Comparison of ENCODE assay signal across 2 cellular contexts in the genomic region with DNA sequence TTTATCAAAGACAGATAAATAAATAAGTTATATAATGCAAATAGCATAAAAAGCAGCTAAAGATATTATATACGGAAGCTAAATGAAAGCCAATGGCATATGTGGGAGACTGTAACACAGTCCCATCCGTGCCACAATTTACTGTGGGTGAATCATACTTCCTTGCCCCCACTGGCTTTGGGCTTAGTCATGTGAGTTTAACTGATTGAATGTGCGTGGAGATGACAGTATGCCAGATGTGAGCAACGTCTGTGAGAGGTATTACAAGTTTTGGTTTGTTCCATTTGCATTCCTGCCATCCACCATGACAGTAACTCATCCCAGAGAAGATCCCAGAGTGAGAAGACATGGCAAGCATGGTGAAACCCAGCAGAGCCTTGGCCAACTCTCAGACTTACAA.
A peak's percentile ranks its signal among the peaks of the same experiment; 100 is the strongest.
TF ChIP-seq lines count a peak whose summit lies in the region.

No MANE protein-coding gene starts in this region.

TF ChIP-seq in SK-N-SH, 30 proteins besides CTCF, POLR2A, EP300 and RAD21 (continued from another document):
- TF ChIP-seq YY1 (IDR thresholded peaks at IDR 0.05; ENCODE audit: low read depth) (no peak; the same call in 1 of the 2 replicates), FOSL2 (IDR thresholded peaks at IDR 0.05; ENCODE audit: borderline replicate concordance, low read depth) (peak; percentile 91), POLR2AphosphoS5 (IDR thresholded peaks at IDR 0.05; ENCODE audit: low read depth, low read length) (no peak), JUND (IDR thresholded peaks at IDR 0.05) (peak; percentile 80), MAX (IDR thresholded peaks at IDR 0.05; ENCODE audit: low read depth) (peak; percentile 26; the same call in 1 of the 2 replicates), TCF12 (IDR thresholded peaks at IDR 0.05) (peak; percentile 91), USF1 (IDR thresholded peaks at IDR 0.05; ENCODE audit: borderline replicate concordance, low read depth) (no peak), TEAD4 (IDR thresholded peaks at IDR 0.05; ENCODE audit: borderline replicate concordance, insufficient read depth) (peak; percentile 50; the same call in 1 of the 2 replicates), CHD2 (IDR thresholded peaks at IDR 0.05; ENCODE audit: low read length, partially characterized antibody) (no peak), NFIC (IDR thresholded peaks at IDR 0.05; ENCODE audit: borderline replicate concordance) (peak; percentile 56; the same call in 1 of the 2 replicates)

TF ChIP-seq in GM23338, 12 proteins besides CTCF, POLR2A, EP300 and RAD21 (continued from another document):
- TF ChIP-seq, protein P1, sequence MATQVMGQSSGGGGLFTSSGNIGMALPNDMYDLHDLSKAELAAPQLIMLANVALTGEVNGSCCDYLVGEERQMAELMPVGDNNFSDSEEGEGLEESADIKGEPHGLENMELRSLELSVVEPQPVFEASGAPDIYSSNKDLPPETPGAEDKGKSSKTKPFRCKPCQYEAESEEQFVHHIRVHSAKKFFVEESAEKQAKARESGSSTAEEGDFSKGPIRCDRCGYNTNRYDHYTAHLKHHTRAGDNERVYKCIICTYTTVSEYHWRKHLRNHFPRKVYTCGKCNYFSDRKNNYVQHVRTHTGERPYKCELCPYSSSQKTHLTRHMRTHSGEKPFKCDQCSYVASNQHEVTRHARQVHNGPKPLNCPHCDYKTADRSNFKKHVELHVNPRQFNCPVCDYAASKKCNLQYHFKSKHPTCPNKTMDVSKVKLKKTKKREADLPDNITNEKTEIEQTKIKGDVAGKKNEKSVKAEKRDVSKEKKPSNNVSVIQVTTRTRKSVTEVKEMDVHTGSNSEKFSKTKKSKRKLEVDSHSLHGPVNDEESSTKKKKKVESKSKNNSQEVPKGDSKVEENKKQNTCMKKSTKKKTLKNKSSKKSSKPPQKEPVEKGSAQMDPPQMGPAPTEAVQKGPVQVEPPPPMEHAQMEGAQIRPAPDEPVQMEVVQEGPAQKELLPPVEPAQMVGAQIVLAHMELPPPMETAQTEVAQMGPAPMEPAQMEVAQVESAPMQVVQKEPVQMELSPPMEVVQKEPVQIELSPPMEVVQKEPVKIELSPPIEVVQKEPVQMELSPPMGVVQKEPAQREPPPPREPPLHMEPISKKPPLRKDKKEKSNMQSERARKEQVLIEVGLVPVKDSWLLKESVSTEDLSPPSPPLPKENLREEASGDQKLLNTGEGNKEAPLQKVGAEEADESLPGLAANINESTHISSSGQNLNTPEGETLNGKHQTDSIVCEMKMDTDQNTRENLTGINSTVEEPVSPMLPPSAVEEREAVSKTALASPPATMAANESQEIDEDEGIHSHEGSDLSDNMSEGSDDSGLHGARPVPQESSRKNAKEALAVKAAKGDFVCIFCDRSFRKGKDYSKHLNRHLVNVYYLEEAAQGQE (IDR thresholded peaks at IDR 0.05; ENCODE audit: unreplicated experiment) = no peak
- TF ChIP-seq, protein P2, sequence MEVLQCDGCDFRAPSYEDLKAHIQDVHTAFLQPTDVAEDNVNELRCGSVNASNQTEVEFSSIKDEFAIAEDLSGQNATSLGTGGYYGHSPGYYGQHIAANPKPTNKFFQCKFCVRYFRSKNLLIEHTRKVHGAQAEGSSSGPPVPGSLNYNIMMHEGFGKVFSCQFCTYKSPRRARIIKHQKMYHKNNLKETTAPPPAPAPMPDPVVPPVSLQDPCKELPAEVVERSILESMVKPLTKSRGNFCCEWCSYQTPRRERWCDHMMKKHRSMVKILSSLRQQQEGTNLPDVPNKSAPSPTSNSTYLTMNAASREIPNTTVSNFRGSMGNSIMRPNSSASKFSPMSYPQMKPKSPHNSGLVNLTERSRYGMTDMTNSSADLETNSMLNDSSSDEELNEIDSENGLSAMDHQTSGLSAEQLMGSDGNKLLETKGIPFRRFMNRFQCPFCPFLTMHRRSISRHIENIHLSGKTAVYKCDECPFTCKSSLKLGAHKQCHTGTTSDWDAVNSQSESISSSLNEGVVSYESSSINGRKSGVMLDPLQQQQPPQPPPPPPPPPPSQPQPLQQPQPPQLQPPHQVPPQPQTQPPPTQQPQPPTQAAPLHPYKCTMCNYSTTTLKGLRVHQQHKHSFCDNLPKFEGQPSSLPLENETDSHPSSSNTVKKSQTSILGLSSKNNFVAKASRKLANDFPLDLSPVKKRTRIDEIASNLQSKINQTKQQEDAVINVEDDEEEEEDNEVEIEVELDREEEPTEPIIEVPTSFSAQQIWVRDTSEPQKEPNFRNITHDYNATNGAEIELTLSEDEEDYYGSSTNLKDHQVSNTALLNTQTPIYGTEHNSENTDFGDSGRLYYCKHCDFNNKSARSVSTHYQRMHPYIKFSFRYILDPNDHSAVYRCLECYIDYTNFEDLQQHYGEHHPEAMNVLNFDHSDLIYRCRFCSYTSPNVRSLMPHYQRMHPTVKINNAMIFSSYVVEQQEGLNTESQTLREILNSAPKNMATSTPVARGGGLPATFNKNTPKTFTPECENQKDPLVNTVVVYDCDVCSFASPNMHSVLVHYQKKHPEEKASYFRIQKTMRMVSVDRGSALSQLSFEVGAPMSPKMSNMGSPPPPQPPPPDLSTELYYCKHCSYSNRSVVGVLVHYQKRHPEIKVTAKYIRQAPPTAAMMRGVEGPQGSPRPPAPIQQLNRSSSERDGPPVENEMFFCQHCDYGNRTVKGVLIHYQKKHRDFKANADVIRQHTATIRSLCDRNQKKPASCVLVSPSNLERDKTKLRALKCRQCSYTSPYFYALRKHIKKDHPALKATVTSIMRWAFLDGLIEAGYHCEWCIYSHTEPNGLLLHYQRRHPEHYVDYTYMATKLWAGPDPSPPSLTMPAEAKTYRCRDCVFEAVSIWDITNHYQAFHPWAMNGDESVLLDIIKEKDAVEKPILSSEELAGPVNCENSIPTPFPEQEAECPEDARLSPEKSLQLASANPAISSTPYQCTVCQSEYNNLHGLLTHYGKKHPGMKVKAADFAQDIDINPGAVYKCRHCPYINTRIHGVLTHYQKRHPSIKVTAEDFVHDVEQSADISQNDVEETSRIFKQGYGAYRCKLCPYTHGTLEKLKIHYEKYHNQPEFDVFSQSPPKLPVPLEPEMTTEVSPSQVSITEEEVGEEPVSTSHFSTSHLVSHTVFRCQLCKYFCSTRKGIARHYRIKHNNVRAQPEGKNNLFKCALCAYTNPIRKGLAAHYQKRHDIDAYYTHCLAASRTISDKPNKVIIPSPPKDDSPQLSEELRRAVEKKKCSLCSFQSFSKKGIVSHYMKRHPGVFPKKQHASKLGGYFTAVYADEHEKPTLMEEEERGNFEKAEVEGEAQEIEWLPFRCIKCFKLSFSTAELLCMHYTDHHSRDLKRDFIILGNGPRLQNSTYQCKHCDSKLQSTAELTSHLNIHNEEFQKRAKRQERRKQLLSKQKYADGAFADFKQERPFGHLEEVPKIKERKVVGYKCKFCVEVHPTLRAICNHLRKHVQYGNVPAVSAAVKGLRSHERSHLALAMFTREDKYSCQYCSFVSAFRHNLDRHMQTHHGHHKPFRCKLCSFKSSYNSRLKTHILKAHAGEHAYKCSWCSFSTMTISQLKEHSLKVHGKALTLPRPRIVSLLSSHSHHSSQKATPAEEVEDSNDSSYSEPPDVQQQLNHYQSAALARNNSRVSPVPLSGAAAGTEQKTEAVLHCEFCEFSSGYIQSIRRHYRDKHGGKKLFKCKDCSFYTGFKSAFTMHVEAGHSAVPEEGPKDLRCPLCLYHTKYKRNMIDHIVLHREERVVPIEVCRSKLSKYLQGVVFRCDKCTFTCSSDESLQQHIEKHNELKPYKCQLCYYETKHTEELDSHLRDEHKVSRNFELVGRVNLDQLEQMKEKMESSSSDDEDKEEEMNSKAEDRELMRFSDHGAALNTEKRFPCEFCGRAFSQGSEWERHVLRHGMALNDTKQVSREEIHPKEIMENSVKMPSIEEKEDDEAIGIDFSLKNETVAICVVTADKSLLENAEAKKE (CRISPR knock-in tag; IDR thresholded peaks at IDR 0.05) = no peak
- no peak for TF ChIP-seq EZH2 (IDR thresholded peaks at IDR 0.05; ENCODE audit: low read depth, unreplicated experiment)
- no peak for TF ChIP-seq CREB1 (CRISPR knock-in tag; IDR thresholded peaks at IDR 0.05; ENCODE audit: low read depth)
TF ChIP-seq in GM23338: peak in this region for 0.
